In the genomic region with DNA sequence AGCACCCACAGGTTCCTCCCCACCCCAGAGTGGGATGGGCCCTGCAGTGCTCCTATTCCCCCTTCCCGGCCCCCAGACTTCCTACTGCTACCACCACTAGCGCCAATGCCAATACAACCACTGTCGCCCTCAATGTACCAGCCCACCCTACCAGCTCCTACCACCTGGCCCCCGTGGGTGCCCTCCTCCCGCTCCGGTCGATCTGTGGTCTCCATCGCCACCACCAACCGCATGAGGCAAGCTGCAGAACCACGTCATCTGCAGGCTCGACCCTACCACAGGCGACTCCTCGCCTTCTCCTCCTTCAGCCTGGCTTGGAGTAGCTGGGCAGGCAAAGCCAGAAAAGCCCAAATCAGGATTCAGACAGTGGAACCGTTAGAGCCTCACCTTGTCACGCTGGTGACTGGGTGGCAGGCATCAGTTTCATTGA, we compare ENCODE assay signal across 15 cellular contexts.
DNase-seq lines count a peak whose midpoint lies in the region; ATAC-seq, FAIRE-seq and TF ChIP-seq lines count a peak whose summit lies in the region.
"Had no signal": no experiment of that assay in that cellular context is flagged by ENCODE, and none has a peak within 500 bp of the region (broad histone marks: within the 10 kb centered on the region; RNA-seq: fewer than 3 reads in every experiment).

No MANE protein-coding gene starts in this region.

- H4K20me1 ChIP-seq in K562 (replicated peaks; ENCODE audit: control insufficient read depth, insufficient read depth, low read length): no peaks in the 10 kb centered on the region

- no peaks in the 10 kb centered on the region for H3K9me1 ChIP-seq in K562 (ENCODE audit: control insufficient read depth, insufficient read depth, low read length)

- H3K36me3 ChIP-seq in K562 (ENCODE audit: control insufficient read depth, insufficient read depth, low read length): no peaks in the 10 kb centered on the region
- H3K36me3 ChIP-seq: BE2C, neutrophil had no signal

- H3K4me3 ChIP-seq in K562: no peak overlapping the region

- no peak overlapping the region for H3K4me2 ChIP-seq in K562 (ENCODE audit: insufficient read depth, low read length)

- no peak for TF ChIP-seq EP300 in K562 (IDR thresholded peaks at IDR 0.05; ENCODE audit: low read length)

- no TSS peak for BruUV-seq in K562 (replicated peaks; lab: Mats Ljungman, UMichigan)

- H3K9ac ChIP-seq in K562 (ENCODE audit: insufficient read depth in 1 of 2, low read depth in 2 of 2, low read length in 2 of 2): peak overlapping the region in 1 of 2 experiments; percentile 4; a peak in 1 of 4 replicates

- peaks cover 14 to 22% of the 10 kb centered on the region in 2 experiments; a peak in 3 of 5 replicates for H3K27me3 ChIP-seq in K562 (ENCODE audit: control insufficient read depth in 2 of 2, insufficient read depth in 2 of 2, low read length in 2 of 2)
- H3K27me3 ChIP-seq: BE2C, neutrophil had no signal

- ATAC-seq in K562: no peak
- peak; percentile 24 for ATAC-seq in stimulated activated memory B cell treated with anti-CD40 and anti-IgM and Interleukin-4, amounts not matched to agents 10 μg/mL and 1 μg/mL and 100 μg/mL, for 72 hours

- TF ChIP-seq CTCF in K562 (IDR thresholded peaks at IDR 0.05 in 2 of 3, conservative IDR thresholded peaks at IDR 0.05 in 1 of 3; ENCODE audit: insufficient read depth in 2 of 3, low read depth in 1 of 3, low read length in 3 of 3) (no peak), RWPE1 (conservative IDR thresholded peaks at IDR 0.05; ENCODE audit: low read depth) (no peak)

- POLR2A ChIA-PET in K562 (lab: Yijun Ruan, JAX): interaction anchor here (1.3 kb wide), 1 partner anchor 9 kb away, joined by 4 read pairs; no protein-coding TSS in a partner anchor
- POLR2A ChIA-PET in RWPE1 (lab: Yijun Ruan, JAX; ENCODE audit: low non-redundant PET): no interaction called here

- TF ChIP-seq POLR2A in K562 (conservative IDR thresholded peaks at IDR 0.05): no peak

- CTCF ChIA-PET in K562 (lab: Yijun Ruan, JAX; ENCODE audit: low intra/inter-chr PET ratio) (no interaction called here), RWPE1 (lab: Yijun Ruan, JAX) (no interaction called here)

- H3K9me3 Mint-ChIP-seq in activated CD4-positive, alpha-beta T cell treated with anti-CD3 and anti-CD28 coated beads, Interleukin-2, amount 10 ng/mL, durations not matched to agents 24 days and 14 days: no peaks in the 10 kb centered on the region
- H3K9me3 Mint-ChIP-seq in stimulated activated memory B cell treated with anti-CD40 and anti-IgM and Interleukin-4, amounts not matched to agents 10 μg/mL and 1 μg/mL and 100 μg/mL, for 72 hours: peaks cover 2% of the 10 kb centered on the region

- H3K27ac Mint-ChIP-seq in activated CD4-positive, alpha-beta T cell treated with anti-CD3 and anti-CD28 coated beads, Interleukin-2, amount 10 ng/mL, durations not matched to agents 24 days and 14 days: no peak overlapping the region
- no peak overlapping the region for H3K27ac Mint-ChIP-seq in stimulated activated memory B cell treated with anti-CD40 and anti-IgM and Interleukin-4, amounts not matched to agents 10 μg/mL and 1 μg/mL and 100 μg/mL, for 72 hours

- peak; percentile 5 for DNase-seq in activated CD4-positive, alpha-beta T cell treated with anti-CD3 and anti-CD28 coated beads for 48 hours
- no peak for DNase-seq in activated CD4-positive, alpha-beta T cell treated with anti-CD3 and anti-CD28 coated beads, Interleukin-2, amount 10 ng/mL, durations not matched to agents 24 days and 14 days
- DNase-seq in K562 (ENCODE audit: extremely low read depth in 1 of 4, low spot score in 3 of 4) (no peak), left kidney (ENCODE audit: low read depth, low spot score) (peak; percentile 0), NCI-H69 (lab: John Stamatoyannopoulos, UW) (no peak), RWPE1 (ENCODE audit: low spot score) (no peak)
- DNase-seq in effector CD4-positive, alpha-beta T cell: no peak
- DNase-seq: activated naive CD4-positive, alpha-beta T cell treated with Interleukin-2 at 50 U/mL for 16 hours; BE2C; Calu3; NCI-H146 had no signal

- no peaks in the 10 kb centered on the region for H3K79me2 ChIP-seq in K562 (ENCODE audit: control insufficient read depth, insufficient read depth, low read length)

- no peak overlapping the region for H3K4me3 Mint-ChIP-seq in activated CD4-positive, alpha-beta T cell treated with anti-CD3 and anti-CD28 coated beads, Interleukin-2, amount 10 ng/mL, durations not matched to agents 24 days and 14 days
- no peak overlapping the region for H3K4me3 Mint-ChIP-seq in stimulated activated memory B cell treated with anti-CD40 and anti-IgM and Interleukin-4, amounts not matched to agents 10 μg/mL and 1 μg/mL and 100 μg/mL, for 72 hours

- TF ChIP-seq RAD21 in K562 (CRISPR knock-in tag; conservative IDR thresholded peaks at IDR 0.05 in 1 of 2, IDR thresholded peaks at IDR 0.05 in 1 of 2): no peak

- WGBS in K562 (ENCODE audit: insufficient coverage, low coverage, missing lambda C conversion rate): under 1% methylated on average over 15 of the region's 15 CpGs

- peaks cover 0 to 6% of the 10 kb centered on the region in 2 experiments; a peak in 1 of 5 replicates for H3K4me1 ChIP-seq in K562 (replicated peaks in 1 of 2; ENCODE audit: control insufficient read depth in 2 of 2, insufficient read depth in 2 of 2, low read length in 2 of 2)
- H3K4me1 ChIP-seq: BE2C had no signal

- peaks cover 7% of the 10 kb centered on the region for H3K27me3 Mint-ChIP-seq in activated CD4-positive, alpha-beta T cell treated with anti-CD3 and anti-CD28 coated beads, Interleukin-2, amount 10 ng/mL, durations not matched to agents 24 days and 14 days
- no peaks in the 10 kb centered on the region for H3K27me3 Mint-ChIP-seq in stimulated activated memory B cell treated with anti-CD40 and anti-IgM and Interleukin-4, amounts not matched to agents 10 μg/mL and 1 μg/mL and 100 μg/mL, for 72 hours

- H3K27ac ChIP-seq in K562 (ENCODE audit: extremely low read depth, low read depth, low read length): no peak overlapping the region
- H3K27ac ChIP-seq in RWPE1: no peak overlapping the region
- H3K27ac ChIP-seq: 22Rv1, neutrophil had no signal

- intact Hi-C loops in activated CD4-positive, alpha-beta T cell treated with anti-CD3 and anti-CD28 coated beads, Interleukin-2, amount 10 ng/mL, durations not matched to agents 24 days and 14 days (cut with micrococcal nuclease): no loop called here
- intact Hi-C loops in K562 (cut with micrococcal nuclease): no loop called here

- no peak for FAIRE-seq in K562 (lab: Jason Lieb, UNC)
- FAIRE-seq: astrocyte had no signal

- no peaks in the 10 kb centered on the region for H3K9me3 ChIP-seq in K562 (replicated peaks; ENCODE audit: control insufficient read depth, insufficient read depth, low read depth, low read length)
- H3K9me3 ChIP-seq: BE2C, neutrophil had no signal

- in situ Hi-C loops in K562 (cut with MboI): loop anchor here (5.0 to 25.0 kb wide), 5 partner anchors 474 to 1199 kb away; no protein-coding TSS in a partner anchor

- H3K36me3 Mint-ChIP-seq in activated CD4-positive, alpha-beta T cell treated with anti-CD3 and anti-CD28 coated beads, Interleukin-2, amount 10 ng/mL, durations not matched to agents 24 days and 14 days (ENCODE audit: low read depth): no peaks in the 10 kb centered on the region
- H3K36me3 Mint-ChIP-seq in stimulated activated memory B cell treated with anti-CD40 and anti-IgM and Interleukin-4, amounts not matched to agents 10 μg/mL and 1 μg/mL and 100 μg/mL, for 72 hours: no peaks in the 10 kb centered on the region

- H3K4me1 Mint-ChIP-seq in activated CD4-positive, alpha-beta T cell treated with anti-CD3 and anti-CD28 coated beads, Interleukin-2, amount 10 ng/mL, durations not matched to agents 24 days and 14 days: no peaks in the 10 kb centered on the region
- H3K4me1 Mint-ChIP-seq in stimulated activated memory B cell treated with anti-CD40 and anti-IgM and Interleukin-4, amounts not matched to agents 10 μg/mL and 1 μg/mL and 100 μg/mL, for 72 hours: no peaks in the 10 kb centered on the region

- no peak overlapping the region for H2AFZ ChIP-seq in K562 (ENCODE audit: low read depth, low read length)

TF ChIP-seq in K562, 482 proteins besides CTCF, POLR2A, EP300 and RAD21:
- TF ChIP-seq SRSF1 (IDR thresholded peaks at IDR 0.05; ENCODE audit: low read depth, low read length) (no peak), HNRNPLL (IDR thresholded peaks at IDR 0.05; ENCODE audit: low read depth, low read length, poor library complexity, severe bottlenecking) (peak; percentile 22), ZNF347 (CRISPR knock-in tag; IDR thresholded peaks at IDR 0.05; ENCODE audit: low read depth) (no peak)
- TF ChIP-seq, protein P1, sequence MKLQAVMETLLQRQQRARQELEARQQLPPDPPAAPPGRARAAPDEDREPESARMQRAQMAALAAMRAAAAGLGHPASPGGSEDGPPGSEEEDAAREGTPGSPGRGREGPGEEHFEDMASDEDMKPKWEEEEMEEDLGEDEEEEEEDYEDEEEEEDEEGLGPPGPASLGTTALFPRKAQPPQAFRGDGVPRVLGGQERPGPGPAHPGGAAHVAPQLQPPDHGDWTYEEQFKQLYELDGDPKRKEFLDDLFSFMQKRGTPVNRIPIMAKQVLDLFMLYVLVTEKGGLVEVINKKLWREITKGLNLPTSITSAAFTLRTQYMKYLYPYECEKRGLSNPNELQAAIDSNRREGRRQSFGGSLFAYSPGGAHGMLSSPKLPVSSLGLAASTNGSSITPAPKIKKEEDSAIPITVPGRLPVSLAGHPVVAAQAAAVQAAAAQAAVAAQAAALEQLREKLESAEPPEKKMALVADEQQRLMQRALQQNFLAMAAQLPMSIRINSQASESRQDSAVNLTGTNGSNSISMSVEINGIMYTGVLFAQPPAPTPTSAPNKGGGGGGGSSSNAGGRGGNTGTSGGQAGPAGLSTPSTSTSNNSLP (IDR thresholded peaks at IDR 0.05; ENCODE audit: borderline replicate concordance, low read depth, low read length): no peak
TF ChIP-seq in K562: peak in this region for 1.

Comparison
In these comparisons a context has a peak if more than half of its experiments do, and no peak if none do; other contexts are left out.
1. DNase-seq: peak in activated CD4-positive, alpha-beta T cell treated with anti-CD3 and anti-CD28 coated beads for 48 hours (single experiment) and left kidney (single experiment); none in activated CD4-positive, alpha-beta T cell treated with anti-CD3 and anti-CD28 coated beads, Interleukin-2, amount 10 ng/mL, durations not matched to agents 24 days and 14 days (single experiment), K562 (0 of 4), NCI-H69 (single experiment), RWPE1 (single experiment) and effector CD4-positive, alpha-beta T cell (single experiment).